Comparison of ENCODE assay signal across 9 cellular contexts in genomic region chr11:12841946-12842630, GRCh38.
DNase-seq lines count a peak whose midpoint lies in the region; ATAC-seq, FAIRE-seq and TF ChIP-seq lines count a peak whose summit lies in the region.
"Had no signal": no experiment of that assay in that cellular context is flagged by ENCODE, and none has a peak within 500 bp of the region (broad histone marks: within the 10 kb centered on the region; RNA-seq: fewer than 3 reads in every experiment).

No MANE protein-coding gene starts in this region.

- dilution Hi-C loops in IMR-90 (cut with HindIII; ENCODE audit: low sequenced_read_pairs, unreplicated experiment): no loop called here

- H2BK120ac ChIP-seq in IMR-90 (ENCODE audit: low read depth, low read length): no peak overlapping the region

- H2BK20ac ChIP-seq in IMR-90 (ENCODE audit: low read depth, low read length): no peak overlapping the region

- peaks cover 41 to 79% of the 10 kb centered on the region in 2 experiments for H3K79me1 ChIP-seq in IMR-90 (ENCODE audit: low read depth in 1 of 2, low read length in 2 of 2)

- H3K9me3 ChIP-seq in IMR-90 (ENCODE audit: control insufficient read depth, insufficient read depth, low read length) (no peaks in the 10 kb centered on the region), HepG2 (ENCODE audit: low read length) (no peaks in the 10 kb centered on the region)

- H2BK15ac ChIP-seq in IMR-90 (ENCODE audit: low read depth, low read length): no peak overlapping the region

- no peaks in the 10 kb centered on the region for H3K36me3 Mint-ChIP-seq in activated CD8-positive, alpha-beta T cell treated with anti-CD3 and anti-CD28 coated beads, Interleukin-2, amount 10 ng/mL, durations not matched to agents 7 days and 5 days (ENCODE audit: low read depth)

- TF ChIP-seq EP300 in HepG2 (IDR thresholded peaks at IDR 0.05; ENCODE audit: low read depth in 2 of 2, low read length in 2 of 2) (no peak), HepG2 (CRISPR knock-in tag; IDR thresholded peaks at IDR 0.05; ENCODE audit: borderline replicate concordance) (no peak)

- intact Hi-C loops in IMR-90 (cut with micrococcal nuclease) (no loop called here), HepG2 (cut with micrococcal nuclease; ENCODE audit: unreplicated experiment) (no loop called here)

- no peak overlapping the region for H4K8ac ChIP-seq in IMR-90 (ENCODE audit: low read depth in 2 of 2, low read length in 2 of 2)

- H3K27ac ChIP-seq in IMR-90 (ENCODE audit: insufficient read depth, low read length): no peak overlapping the region
- no peak overlapping the region for H3K27ac ChIP-seq in HepG2 (ENCODE audit: extremely low read length, insufficient read depth, low read length)

- no peak overlapping the region for H3K4me3 Mint-ChIP-seq in activated CD8-positive, alpha-beta T cell treated with anti-CD3 and anti-CD28 coated beads, Interleukin-2, amount 10 ng/mL, durations not matched to agents 7 days and 5 days
- H3K4me3 Mint-ChIP-seq: central memory CD8-positive, alpha-beta T cell had no signal

- TF ChIP-seq RAD21 in IMR-90 (IDR thresholded peaks at IDR 0.05; ENCODE audit: low read length) (no peak), HepG2 (CRISPR knock-in tag; IDR thresholded peaks at IDR 0.05) (no peak)

- DNase-seq in DMS 273 treated with DMSO at 0.1 percent for 48 hours (lab: John Stamatoyannopoulos, UW): peak; percentile 16
- peak; percentile 84 for DNase-seq in IMR-90
- peak; percentile 28 for DNase-seq in activated CD8-positive, alpha-beta T cell treated with anti-CD3 and anti-CD28 coated beads, Interleukin-2, amount 10 ng/mL, durations not matched to agents 7 days and 5 days
- no peak for DNase-seq in HepG2 (ENCODE audit: low spot score)
- no peak for DNase-seq in cerebellum (ENCODE audit: low spot score)
- no peak for DNase-seq in activated T-cell treated with anti-CD3 and anti-CD28 coated beads, Interleukin-2, amount 50 U/mL, for 1 hour

- no peak overlapping the region for H2AK5ac ChIP-seq in IMR-90 (ENCODE audit: low read depth, low read length)

- H3K4me1 Mint-ChIP-seq in activated CD8-positive, alpha-beta T cell treated with anti-CD3 and anti-CD28 coated beads, Interleukin-2, amount 10 ng/mL, durations not matched to agents 7 days and 5 days (ENCODE audit: low read depth): peaks cover 14% of the 10 kb centered on the region
- H3K4me1 Mint-ChIP-seq: central memory CD8-positive, alpha-beta T cell had no signal

- TF ChIP-seq POLR2A in IMR-90 (IDR thresholded peaks at IDR 0.05; ENCODE audit: low read depth, low read length) (no peak), HepG2 (IDR thresholded peaks at IDR 0.05; ENCODE audit: insufficient read depth in 1 of 2, low read depth in 2 of 2, low read length in 2 of 2) (no peak)

- peak overlapping the region; percentile 76 for H3K4me2 ChIP-seq in IMR-90 (ENCODE audit: low read depth, low read length)
- no peak overlapping the region for H3K4me2 ChIP-seq in HepG2 (ENCODE audit: low read depth, low read length)

- H3K18ac ChIP-seq in IMR-90 (ENCODE audit: low read depth, low read length): no peak overlapping the region

- no peak overlapping the region for H4K5ac ChIP-seq in IMR-90 (ENCODE audit: low read depth, low read length)

- CTCF ChIA-PET in IMR-90 (lab: Yijun Ruan, JAX) (interaction anchor here (1.7 kb wide), 1 partner anchor 48 kb away, joined by 5 read pairs; no protein-coding TSS in a partner anchor), HepG2 (lab: Yijun Ruan, JAX; ENCODE audit: low intra/inter-chr PET ratio, low total read pairs) (no interaction called here)
- CTCF ChIA-PET in activated CD8-positive, alpha-beta T cell treated with anti-CD3 and anti-CD28 coated beads, Interleukin-2, amount 10 ng/mL, durations not matched to agents 7 days and 5 days (lab: Charles Lee): interaction anchor here (0.6 to 1.2 kb wide), 2 partner anchors 22 to 84 kb away, joined by 3 read pairs; no protein-coding TSS in a partner anchor

- no peak overlapping the region for H3K14ac ChIP-seq in IMR-90 (replicated peaks; ENCODE audit: low read depth, low read length)

- H3K4ac ChIP-seq in IMR-90 (ENCODE audit: low read depth, low read length): no peak overlapping the region

- BruUV-seq in IMR-90 (replicated peaks; lab: Mats Ljungman, UMichigan): no TSS peak
- BruUV-seq in HepG2 (replicated peaks; lab: Mats Ljungman, UMichigan): no TSS peak

- in situ Hi-C loops in IMR-90 (cut with MboI; ENCODE audit: low sequenced_read_pairs) (no loop called here), HepG2 (cut with HindIII; ENCODE audit: extremely low pct_ligation_motif_present, low pct_unique_long_range_greater_than_20kb) (no loop called here)

- no peak overlapping the region for H3K4me3 ChIP-seq in IMR-90 (ENCODE audit: insufficient read depth, low read depth, low read length)
- no peak overlapping the region for H3K4me3 ChIP-seq in HepG2 (replicated peaks in 1 of 3; ENCODE audit: insufficient read depth in 1 of 3, low read depth in 2 of 3, low read length in 3 of 3)

- H3K9ac ChIP-seq in IMR-90 (ENCODE audit: low read depth, low read length): no peak overlapping the region
- no peak overlapping the region for H3K9ac ChIP-seq in HepG2 (ENCODE audit: insufficient read depth, low read depth, low read length)

- H3K27ac Mint-ChIP-seq in activated CD8-positive, alpha-beta T cell treated with anti-CD3 and anti-CD28 coated beads, Interleukin-2, amount 10 ng/mL, durations not matched to agents 7 days and 5 days: no peak overlapping the region

- H3K27me3 Mint-ChIP-seq in activated CD8-positive, alpha-beta T cell treated with anti-CD3 and anti-CD28 coated beads, Interleukin-2, amount 10 ng/mL, durations not matched to agents 7 days and 5 days (ENCODE audit: low read depth): peaks cover 12% of the 10 kb centered on the region

- peaks cover 25% of the 10 kb centered on the region for H3K4me1 ChIP-seq in IMR-90 (ENCODE audit: control insufficient read depth, insufficient read depth, low read length)
- peaks cover 59% of the 10 kb centered on the region for H3K4me1 ChIP-seq in HepG2 (ENCODE audit: insufficient read depth, low read length)

- peaks cover 24% of the 10 kb centered on the region for H3K79me2 ChIP-seq in HepG2 (ENCODE audit: insufficient read depth, low read length)

- peaks cover 34% of the 10 kb centered on the region for H3K9me1 ChIP-seq in IMR-90 (ENCODE audit: insufficient read depth, low read length)

- H2AK9ac ChIP-seq in IMR-90 (replicated peaks; ENCODE audit: low read depth, low read length, poor library complexity): no peak overlapping the region

- H3K27me3 ChIP-seq in IMR-90 (ENCODE audit: control insufficient read depth, insufficient read depth, low read length) (no peaks in the 10 kb centered on the region), HepG2 (ENCODE audit: control insufficient read depth in 1 of 2, insufficient read depth in 2 of 2, low read length in 2 of 2) (no peaks in the 10 kb centered on the region)

- no peaks in the 10 kb centered on the region for H3K36me3 ChIP-seq in IMR-90 (ENCODE audit: control insufficient read depth, insufficient read depth, low read length)
- no peaks in the 10 kb centered on the region for H3K36me3 ChIP-seq in HepG2 (replicated peaks in 1 of 2; ENCODE audit: control insufficient read depth in 1 of 2, insufficient read depth in 2 of 2, low read length in 2 of 2)

- H3K56ac ChIP-seq in IMR-90 (ENCODE audit: extremely low read depth, insufficient read depth, low read length): no peak overlapping the region

- TF ChIP-seq CTCF in IMR-90 (conservative IDR thresholded peaks at IDR 0.05; ENCODE audit: low read depth, low read length) (no peak), HepG2 (CRISPR knock-in tag; IDR thresholded peaks at IDR 0.05) (no peak)

- POLR2A ChIA-PET in IMR-90 (lab: Charles Lee; ENCODE audit: unreplicated experiment): no interaction called here
- POLR2A ChIA-PET in activated CD8-positive, alpha-beta T cell treated with anti-CD3 and anti-CD28 coated beads, Interleukin-2, amount 10 ng/mL, durations not matched to agents 7 days and 5 days (lab: Charles Lee): no interaction called here
- POLR2A ChIA-PET in HepG2 (lab: Yijun Ruan, JAX): interaction anchor here (0.7 to 2.6 kb wide), 2 partner anchors 14 to 294 kb away, joined by 3 to 6 read pairs; no protein-coding TSS in a partner anchor

- H3K9me3 Mint-ChIP-seq in activated CD8-positive, alpha-beta T cell treated with anti-CD3 and anti-CD28 coated beads, Interleukin-2, amount 10 ng/mL, durations not matched to agents 7 days and 5 days (ENCODE audit: insufficient read depth): no peaks in the 10 kb centered on the region
- H3K9me3 Mint-ChIP-seq: central memory CD8-positive, alpha-beta T cell had no signal

- WGBS in IMR-90 (ENCODE audit: extremely low coverage in 2 of 2, insufficient read length in 1 of 2), 2 experiments: no CpG with 5 or more reads among the region's 9 CpGs
- WGBS in HepG2 (ENCODE audit: low lambda C conversion rate): 91% methylated on average over 9 of the region's 9 CpGs

- no peak overlapping the region for H2BK5ac ChIP-seq in IMR-90 (ENCODE audit: low read depth, low read length, poor library complexity, severe bottlenecking)

- H2AFZ ChIP-seq in IMR-90 (replicated peaks; ENCODE audit: low read length, poor library complexity): no peak overlapping the region
- H2AFZ ChIP-seq in HepG2 (ENCODE audit: low read length): no peak overlapping the region

- FAIRE-seq in HepG2 (lab: Jason Lieb, UNC): no peak

- peaks cover 76% of the 10 kb centered on the region for H4K20me1 ChIP-seq in IMR-90 (ENCODE audit: insufficient read depth, low read length)
- H4K20me1 ChIP-seq in HepG2 (ENCODE audit: insufficient read depth, low read length): no peaks in the 10 kb centered on the region

- ATAC-seq in IMR-90 (ENCODE audit: low read depth) (peak; percentile 45), HepG2 (no peak), GM19452 (IDR thresholded peaks at IDR 0.05; ENCODE audit: unreplicated experiment) (no peak), HG02973 (IDR thresholded peaks at IDR 0.05; ENCODE audit: unreplicated experiment) (no peak)
- no peak for ATAC-seq in activated CD8-positive, alpha-beta T cell treated with anti-CD3 and anti-CD28 coated beads, Interleukin-2, amount 10 ng/mL, durations not matched to agents 7 days and 5 days

- H3K23ac ChIP-seq in IMR-90 (ENCODE audit: low read depth, low read length): peak overlapping the region; percentile 28; the same call in 1 of the 2 replicates

- H4K91ac ChIP-seq in IMR-90 (ENCODE audit: insufficient read depth, low read depth, low read length): no peak overlapping the region

TF ChIP-seq in IMR-90, 13 proteins besides CTCF, POLR2A, EP300 and RAD21 (continues in another document):
- TF ChIP-seq MAFK (IDR thresholded peaks at IDR 0.05; ENCODE audit: low read depth, low read length): no peak
- no peak for TF ChIP-seq MXI1 (IDR thresholded peaks at IDR 0.05; ENCODE audit: borderline replicate concordance, low read depth, low read length)
- no peak for TF ChIP-seq BHLHE40 (IDR thresholded peaks at IDR 0.05; ENCODE audit: low read depth, low read length)
- TF ChIP-seq MAZ (IDR thresholded peaks at IDR 0.05; ENCODE audit: borderline replicate concordance, low read depth, low read length): no peak

TF ChIP-seq in HepG2, 621 proteins besides CTCF, POLR2A, EP300 and RAD21 (continues in another document):
- TF ChIP-seq RFX3 (CRISPR knock-in tag; IDR thresholded peaks at IDR 0.05) (peak; percentile 61; the same call in 1 of the 2 replicates), ZNF3 (CRISPR knock-in tag; IDR thresholded peaks at IDR 0.05) (no peak), ETV6 (CRISPR knock-in tag; conservative IDR thresholded peaks at IDR 0.05) (no peak)

Comparison
In these comparisons a context has a peak if more than half of its experiments do, and no peak if none do; other contexts are left out.
1. DNase-seq: peak in DMS 273 treated with DMSO at 0.1 percent for 48 hours (single experiment), IMR-90 (single experiment) and activated CD8-positive, alpha-beta T cell treated with anti-CD3 and anti-CD28 coated beads, Interleukin-2, amount 10 ng/mL, durations not matched to agents 7 days and 5 days (single experiment); none in HepG2 (single experiment), cerebellum (single experiment) and activated T-cell treated with anti-CD3 and anti-CD28 coated beads, Interleukin-2, amount 50 U/mL, for 1 hour (single experiment).